ENCODE assay signal across 8 cellular contexts in genomic region chr17:76385892-76386786, GRCh38. TPM values are rescaled to one million over a fixed set of nuclear protein-coding genes. Genes with fewer than 3 reads are reported as not detected.
DNase-seq lines count a peak whose midpoint lies in the region; ATAC-seq and TF ChIP-seq lines count a peak whose summit lies in the region.

No MANE protein-coding gene starts in this region.

- H3K9me3 ChIP-seq in uterus = no peaks in the 10 kb centered on the region

- CTCF ChIA-PET in activated naive CD4-positive, alpha-beta T cell treated with anti-CD3 and anti-CD28 coated beads for 36 hours (lab: Charles Lee) = interaction anchor here (0.7 to 5.9 kb wide), 15 partner anchors 9 to 333 kb away, joined by 3 to 51 read pairs (median 4); partner anchors contain the start of gene PRPSAP1

- ATAC-seq in GM18873 (IDR thresholded peaks at IDR 0.05; ENCODE audit: low FRiP score, unreplicated experiment) = no peak

- no peaks in the 10 kb centered on the region for H4K20me1 ChIP-seq in KMS-11 (ENCODE audit: insufficient read depth)

- H3K4me1 ChIP-seq in KMS-11 (ENCODE audit: low read depth, poor library complexity, severe bottlenecking) (peaks cover 17% of the 10 kb centered on the region), uterus (peaks cover 0 to 25% of the 10 kb centered on the region in 2 donors)

- H3K27ac ChIP-seq in KMS-11 = no peak overlapping the region
- peak overlapping the region in 1 of 2 donors; percentile 74 for H3K27ac ChIP-seq in uterus

- TF ChIP-seq POLR2A in uterus (IDR thresholded peaks at IDR 0.05) = peak in 1 of 2 donors; percentile 5

- H3K9me3 Mint-ChIP-seq in activated naive CD4-positive, alpha-beta T cell treated with anti-CD3 and anti-CD28 coated beads for 36 hours = no peaks in the 10 kb centered on the region

- DNase-seq in DMS53 treated with DMSO at 0.1 percent for 48 hours (lab: John Stamatoyannopoulos, UW; ENCODE audit: unreplicated experiment) (peak; percentile 62), SKM-1 (lab: John Stamatoyannopoulos, UW; ENCODE audit: unreplicated experiment) (peak; percentile 50), head of caudate nucleus (peak; percentile 42 to 87 (median 67)), retina (peak; percentile 91), uterus (peak; percentile 69)
- DNase-seq in activated naive CD4-positive, alpha-beta T cell treated with anti-CD3 and anti-CD28 coated beads for 36 hours = peak; percentile 88

- H3K27me3 Mint-ChIP-seq in activated naive CD4-positive, alpha-beta T cell treated with anti-CD3 and anti-CD28 coated beads for 36 hours (ENCODE audit: low read depth) = no peaks in the 10 kb centered on the region

- no peak overlapping the region for H3K9ac ChIP-seq in KMS-11

- intact Hi-C loops in activated naive CD4-positive, alpha-beta T cell treated with anti-CD3 and anti-CD28 coated beads for 36 hours (cut with micrococcal nuclease) = loop anchor here (1.0 to 10.0 kb wide), 3 partner anchors 83 to 481 kb away; partner anchors contain the start of genes EXOC7 and MRPL38
- intact Hi-C loops in head of caudate nucleus (cut with DNase I) = loop anchor here (5.0 kb wide), 2 partner anchors 34 to 74 kb away; partner anchors contain the start of gene PRPSAP1
- intact Hi-C loops in uterus (cut with DNase I; ENCODE audit: low total_unique reads) = no loop called here

- peaks cover 19% of the 10 kb centered on the region for H3K27me3 ChIP-seq in KMS-11 (ENCODE audit: insufficient read depth, low read depth)
- H3K27me3 ChIP-seq in uterus = peaks cover 0 to 17% of the 10 kb centered on the region in 2 donors

- H3K4me1 Mint-ChIP-seq in activated naive CD4-positive, alpha-beta T cell treated with anti-CD3 and anti-CD28 coated beads for 36 hours (ENCODE audit: low read depth) = peaks cover 6% of the 10 kb centered on the region

- peak overlapping the region; percentile 66 for H3K4me3 Mint-ChIP-seq in activated naive CD4-positive, alpha-beta T cell treated with anti-CD3 and anti-CD28 coated beads for 36 hours

- TF ChIP-seq CTCF in KMS-11 (conservative IDR thresholded peaks at IDR 0.05; ENCODE audit: low read depth, low read length) (peak; percentile 94), uterus (IDR thresholded peaks at IDR 0.05) (peak; percentile 69 to 78 (median 74))

- no peak overlapping the region for H3K4me3 ChIP-seq in KMS-11 (IDR thresholded peaks at IDR 0.05; ENCODE audit: insufficient read depth, low read depth, low read length)
- peak overlapping the region; percentile 33 to 48 for H3K4me3 ChIP-seq in uterus

- H3K36me3 ChIP-seq in KMS-11 (ENCODE audit: insufficient read depth) (no peaks in the 10 kb centered on the region), uterus (no peaks in the 10 kb centered on the region)

- peak overlapping the region; percentile 99 for H3K4me2 ChIP-seq in KMS-11

- no peak overlapping the region for H3K27ac Mint-ChIP-seq in activated naive CD4-positive, alpha-beta T cell treated with anti-CD3 and anti-CD28 coated beads for 36 hours

- peak overlapping the region; percentile 84 for H2AFZ ChIP-seq in KMS-11 (ENCODE audit: low read depth)

- H3K36me3 Mint-ChIP-seq in activated naive CD4-positive, alpha-beta T cell treated with anti-CD3 and anti-CD28 coated beads for 36 hours (ENCODE audit: low read depth) = peaks cover 2% of the 10 kb centered on the region

- H3K79me2 ChIP-seq in KMS-11 (ENCODE audit: insufficient read depth, low read depth) = no peaks in the 10 kb centered on the region

RNA-seq across cellular contexts. Expression of gene SPHK1, which starts 1.7 kb away (rescaled TPM):
- total RNA-seq in activated naive CD4-positive, alpha-beta T cell treated with anti-CD3 and anti-CD28 coated beads for 36 hours = 1 to 10 TPM; 9.0 to 9.2 TPM
- total RNA-seq in uterus = 10 to 100 TPM in 2 of 4 donors, 1 to 10 TPM in 2; 7.9 to 33.2 (median 12.0) TPM

RNA-seq across cellular contexts. Expression of gene PRPSAP1, which starts 32.4 kb away (rescaled TPM):
- 10 to 100 TPM; 30.1 to 33.3 TPM for total RNA-seq in activated naive CD4-positive, alpha-beta T cell treated with anti-CD3 and anti-CD28 coated beads for 36 hours
- total RNA-seq in uterus = 10 to 100 TPM; 52.4 to 82.3 (median 68.7) TPM
